ENCODE assay signal across 20 cellular contexts in genomic region chr4:86034616-86035015, GRCh38.
"Had no signal": no experiment of that assay in that cellular context is flagged by ENCODE, and none has a peak within 500 bp of the region (broad histone marks: within the 10 kb centered on the region; RNA-seq: fewer than 3 reads in every experiment).

No MANE protein-coding gene starts in this region.

- H3K36me3 ChIP-seq: gastrocnemius medialis, heart right ventricle, ovary, right atrium auricular region, suprapubic skin, thyroid gland, upper lobe of right lung had no signal

- H3K27me3 Mint-ChIP-seq: dendritic cell treated with granulocyte-macrophage colony-stimulating factor and Interleukin-4, amounts not matched to agents 40 ng/mL and 50 ng/mL, for 4 days; effector memory CD8-positive, alpha-beta T cell had no signal

- ATAC-seq: effector memory CD8-positive, alpha-beta T cell; gastrocnemius medialis; heart right ventricle; mucosa of descending colon; naive thymus-derived CD8-positive, alpha-beta T cell; upper lobe of right lung had no signal

- H3K4me3 Mint-ChIP-seq: dendritic cell treated with granulocyte-macrophage colony-stimulating factor and Interleukin-4, amounts not matched to agents 40 ng/mL and 50 ng/mL, for 4 days; effector memory CD8-positive, alpha-beta T cell; naive thymus-derived CD8-positive, alpha-beta T cell; neural crest cell had no signal

- H3K9me3 Mint-ChIP-seq: dendritic cell treated with granulocyte-macrophage colony-stimulating factor and Interleukin-4, amounts not matched to agents 40 ng/mL and 50 ng/mL, for 4 days; naive thymus-derived CD8-positive, alpha-beta T cell; neural crest cell had no signal

- DNase-seq: effector memory CD8-positive, alpha-beta T cell; erythroblast; gastrocnemius medialis; heart right ventricle; hypothalamus; kidney glomerular epithelial cell; mammary epithelial cell; mucosa of descending colon; naive thymus-derived CD8-positive, alpha-beta T cell; ovary; small intestine; stimulated activated CD4-positive, alpha-beta T cell treated with anti-CD3 and anti-CD28 coated beads, Interleukin-2, amount 100 ng/mL, for 48 hours; stimulated activated naive CD4-positive, alpha-beta T cell treated with Interleukin-2 at 50 U/mL for 16 hours; thyroid gland; upper lobe of right lung had no signal

- H3K27ac Mint-ChIP-seq: dendritic cell treated with granulocyte-macrophage colony-stimulating factor and Interleukin-4, amounts not matched to agents 40 ng/mL and 50 ng/mL, for 4 days; effector memory CD8-positive, alpha-beta T cell; naive thymus-derived CD8-positive, alpha-beta T cell had no signal

- H3K4me1 Mint-ChIP-seq: naive thymus-derived CD8-positive, alpha-beta T cell had no signal

- H3K27ac ChIP-seq: ovary, suprapubic skin, upper lobe of right lung had no signal

- H3K9me3 ChIP-seq: gastrocnemius medialis, heart right ventricle, mucosa of descending colon, ovary, right atrium auricular region, suprapubic skin, thyroid gland, upper lobe of right lung, vagina had no signal

- H3K4me3 ChIP-seq: gastrocnemius medialis, heart right ventricle, mucosa of descending colon, ovary, right atrium auricular region, suprapubic skin, thyroid gland, upper lobe of right lung, vagina had no signal

- H3K27me3 ChIP-seq: gastrocnemius medialis, heart right ventricle, ovary, right atrium auricular region, suprapubic skin, thyroid gland, upper lobe of right lung, vagina had no signal

- H3K36me3 Mint-ChIP-seq: naive thymus-derived CD8-positive, alpha-beta T cell had no signal
